Comparison of ENCODE assay signal across 1 cellular context in the genomic region with DNA sequence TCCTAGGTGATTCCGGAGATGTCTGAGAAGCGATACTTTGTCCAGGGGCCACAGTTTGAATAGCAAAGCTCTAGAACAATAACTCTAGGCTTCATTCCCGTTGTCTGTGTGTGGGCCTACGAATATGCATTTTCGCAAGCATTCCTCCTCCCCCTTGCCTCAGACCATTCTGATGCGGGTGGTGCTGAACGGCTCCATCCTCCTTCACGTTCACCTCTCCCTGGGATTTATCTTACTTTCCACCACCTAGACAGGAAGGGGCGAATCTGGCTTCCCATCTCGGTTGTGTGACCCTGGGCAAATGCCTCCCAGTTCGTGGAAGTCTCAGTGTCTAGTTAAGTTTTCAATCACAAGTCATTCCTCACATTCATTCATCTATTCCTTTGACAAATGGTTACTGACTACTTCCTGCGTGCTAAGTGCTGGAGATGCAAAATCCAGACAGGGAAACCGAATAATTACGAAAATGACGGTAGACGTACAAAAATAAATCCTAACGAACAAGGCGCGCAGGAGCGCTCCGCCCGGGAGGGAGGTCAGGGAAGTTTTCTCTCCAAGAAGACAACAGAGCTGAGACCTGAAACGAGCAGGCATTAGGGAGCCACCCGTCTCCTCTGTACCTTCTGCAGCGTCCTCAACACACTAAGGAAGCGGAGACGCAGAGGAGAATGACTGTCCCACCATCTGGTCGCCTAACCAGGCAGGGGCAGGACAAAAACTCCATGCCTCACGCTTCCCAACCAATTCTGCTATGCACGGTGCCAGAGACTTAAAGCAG.
TF ChIP-seq lines count a peak whose summit lies in the region.

No MANE protein-coding gene starts in this region.

TF ChIP-seq in H1, 55 proteins besides CTCF, POLR2A, EP300 and RAD21:
- TF ChIP-seq KDM1A (IDR thresholded peaks at IDR 0.05; ENCODE audit: borderline replicate concordance, low read length) (no peak), POLR2AphosphoS5 (IDR thresholded peaks at IDR 0.05; ENCODE audit: low read depth, low read length) (no peak), TBP (IDR thresholded peaks at IDR 0.05; ENCODE audit: low read depth, low read length) (no peak), RFX5 (IDR thresholded peaks at IDR 0.05; ENCODE audit: borderline replicate concordance, low read depth, low read length) (no peak), SRF (IDR thresholded peaks at IDR 0.05; ENCODE audit: low read depth, low read length) (no peak), MAFK (IDR thresholded peaks at IDR 0.05; ENCODE audit: low read depth, low read length) (no peak), HDAC2 (IDR thresholded peaks at IDR 0.05; ENCODE audit: borderline replicate concordance in 1 of 2, low read depth in 2 of 2, low read length in 2 of 2) (no peak), CHD2 (IDR thresholded peaks at IDR 0.05; ENCODE audit: low read length) (no peak), CBX5 (IDR thresholded peaks at IDR 0.05; ENCODE audit: low read depth, low read length) (no peak), NRF1 (IDR thresholded peaks at IDR 0.05; ENCODE audit: low read depth, low read length) (no peak), JUND (IDR thresholded peaks at IDR 0.05; ENCODE audit: low read length) (no peak)
- TF ChIP-seq, protein P1, sequence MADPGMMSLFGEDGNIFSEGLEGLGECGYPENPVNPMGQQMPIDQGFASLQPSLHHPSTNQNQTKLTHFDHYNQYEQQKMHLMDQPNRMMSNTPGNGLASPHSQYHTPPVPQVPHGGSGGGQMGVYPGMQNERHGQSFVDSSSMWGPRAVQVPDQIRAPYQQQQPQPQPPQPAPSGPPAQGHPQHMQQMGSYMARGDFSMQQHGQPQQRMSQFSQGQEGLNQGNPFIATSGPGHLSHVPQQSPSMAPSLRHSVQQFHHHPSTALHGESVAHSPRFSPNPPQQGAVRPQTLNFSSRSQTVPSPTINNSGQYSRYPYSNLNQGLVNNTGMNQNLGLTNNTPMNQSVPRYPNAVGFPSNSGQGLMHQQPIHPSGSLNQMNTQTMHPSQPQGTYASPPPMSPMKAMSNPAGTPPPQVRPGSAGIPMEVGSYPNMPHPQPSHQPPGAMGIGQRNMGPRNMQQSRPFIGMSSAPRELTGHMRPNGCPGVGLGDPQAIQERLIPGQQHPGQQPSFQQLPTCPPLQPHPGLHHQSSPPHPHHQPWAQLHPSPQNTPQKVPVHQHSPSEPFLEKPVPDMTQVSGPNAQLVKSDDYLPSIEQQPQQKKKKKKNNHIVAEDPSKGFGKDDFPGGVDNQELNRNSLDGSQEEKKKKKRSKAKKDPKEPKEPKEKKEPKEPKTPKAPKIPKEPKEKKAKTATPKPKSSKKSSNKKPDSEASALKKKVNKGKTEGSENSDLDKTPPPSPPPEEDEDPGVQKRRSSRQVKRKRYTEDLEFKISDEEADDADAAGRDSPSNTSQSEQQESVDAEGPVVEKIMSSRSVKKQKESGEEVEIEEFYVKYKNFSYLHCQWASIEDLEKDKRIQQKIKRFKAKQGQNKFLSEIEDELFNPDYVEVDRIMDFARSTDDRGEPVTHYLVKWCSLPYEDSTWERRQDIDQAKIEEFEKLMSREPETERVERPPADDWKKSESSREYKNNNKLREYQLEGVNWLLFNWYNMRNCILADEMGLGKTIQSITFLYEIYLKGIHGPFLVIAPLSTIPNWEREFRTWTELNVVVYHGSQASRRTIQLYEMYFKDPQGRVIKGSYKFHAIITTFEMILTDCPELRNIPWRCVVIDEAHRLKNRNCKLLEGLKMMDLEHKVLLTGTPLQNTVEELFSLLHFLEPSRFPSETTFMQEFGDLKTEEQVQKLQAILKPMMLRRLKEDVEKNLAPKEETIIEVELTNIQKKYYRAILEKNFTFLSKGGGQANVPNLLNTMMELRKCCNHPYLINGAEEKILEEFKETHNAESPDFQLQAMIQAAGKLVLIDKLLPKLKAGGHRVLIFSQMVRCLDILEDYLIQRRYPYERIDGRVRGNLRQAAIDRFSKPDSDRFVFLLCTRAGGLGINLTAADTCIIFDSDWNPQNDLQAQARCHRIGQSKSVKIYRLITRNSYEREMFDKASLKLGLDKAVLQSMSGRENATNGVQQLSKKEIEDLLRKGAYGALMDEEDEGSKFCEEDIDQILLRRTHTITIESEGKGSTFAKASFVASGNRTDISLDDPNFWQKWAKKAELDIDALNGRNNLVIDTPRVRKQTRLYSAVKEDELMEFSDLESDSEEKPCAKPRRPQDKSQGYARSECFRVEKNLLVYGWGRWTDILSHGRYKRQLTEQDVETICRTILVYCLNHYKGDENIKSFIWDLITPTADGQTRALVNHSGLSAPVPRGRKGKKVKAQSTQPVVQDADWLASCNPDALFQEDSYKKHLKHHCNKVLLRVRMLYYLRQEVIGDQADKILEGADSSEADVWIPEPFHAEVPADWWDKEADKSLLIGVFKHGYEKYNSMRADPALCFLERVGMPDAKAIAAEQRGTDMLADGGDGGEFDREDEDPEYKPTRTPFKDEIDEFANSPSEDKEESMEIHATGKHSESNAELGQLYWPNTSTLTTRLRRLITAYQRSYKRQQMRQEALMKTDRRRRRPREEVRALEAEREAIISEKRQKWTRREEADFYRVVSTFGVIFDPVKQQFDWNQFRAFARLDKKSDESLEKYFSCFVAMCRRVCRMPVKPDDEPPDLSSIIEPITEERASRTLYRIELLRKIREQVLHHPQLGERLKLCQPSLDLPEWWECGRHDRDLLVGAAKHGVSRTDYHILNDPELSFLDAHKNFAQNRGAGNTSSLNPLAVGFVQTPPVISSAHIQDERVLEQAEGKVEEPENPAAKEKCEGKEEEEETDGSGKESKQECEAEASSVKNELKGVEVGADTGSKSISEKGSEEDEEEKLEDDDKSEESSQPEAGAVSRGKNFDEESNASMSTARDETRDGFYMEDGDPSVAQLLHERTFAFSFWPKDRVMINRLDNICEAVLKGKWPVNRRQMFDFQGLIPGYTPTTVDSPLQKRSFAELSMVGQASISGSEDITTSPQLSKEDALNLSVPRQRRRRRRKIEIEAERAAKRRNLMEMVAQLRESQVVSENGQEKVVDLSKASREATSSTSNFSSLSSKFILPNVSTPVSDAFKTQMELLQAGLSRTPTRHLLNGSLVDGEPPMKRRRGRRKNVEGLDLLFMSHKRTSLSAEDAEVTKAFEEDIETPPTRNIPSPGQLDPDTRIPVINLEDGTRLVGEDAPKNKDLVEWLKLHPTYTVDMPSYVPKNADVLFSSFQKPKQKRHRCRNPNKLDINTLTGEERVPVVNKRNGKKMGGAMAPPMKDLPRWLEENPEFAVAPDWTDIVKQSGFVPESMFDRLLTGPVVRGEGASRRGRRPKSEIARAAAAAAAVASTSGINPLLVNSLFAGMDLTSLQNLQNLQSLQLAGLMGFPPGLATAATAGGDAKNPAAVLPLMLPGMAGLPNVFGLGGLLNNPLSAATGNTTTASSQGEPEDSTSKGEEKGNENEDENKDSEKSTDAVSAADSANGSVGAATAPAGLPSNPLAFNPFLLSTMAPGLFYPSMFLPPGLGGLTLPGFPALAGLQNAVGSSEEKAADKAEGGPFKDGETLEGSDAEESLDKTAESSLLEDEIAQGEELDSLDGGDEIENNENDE (IDR thresholded peaks at IDR 0.05; ENCODE audit: insufficient replicate concordance, low read length): no peak
TF ChIP-seq in H1: peak in this region for 0.
